ENCODE assay signal across 36 cellular contexts in genomic region chr1:51147394-51147793, GRCh38. TPM values are rescaled to one million over a fixed set of nuclear protein-coding genes. Genes with fewer than 3 reads are reported as not detected.
"Had no signal": no experiment of that assay in that cellular context is flagged by ENCODE, and none has a peak within 500 bp of the region (broad histone marks: within the 10 kb centered on the region; RNA-seq: fewer than 3 reads in every experiment).

No MANE protein-coding gene starts in this region.

- H3K27ac Mint-ChIP-seq: activated CD4-positive, alpha-beta memory T cell treated with anti-CD3 and anti-CD28 coated beads for 36 hours; activated CD4-positive, alpha-beta T cell treated with anti-CD3 and anti-CD28 coated beads for 36 hours; activated CD4-positive, alpha-beta T cell treated with anti-CD3 and anti-CD28 coated beads, Interleukin-2, amount 10 ng/mL, durations not matched to agents 24 days and 14 days; activated CD8-positive, alpha-beta memory T cell treated with anti-CD3 and anti-CD28 coated beads, Interleukin-2, amount 10 ng/mL, durations not matched to agents 7 days and 5 days; activated CD8-positive, alpha-beta T cell treated with anti-CD3 and anti-CD28 coated beads, Interleukin-2, amount 10 ng/mL, durations not matched to agents 7 days and 5 days; activated naive CD4-positive, alpha-beta T cell treated with anti-CD3 and anti-CD28 coated beads, Interleukin-2, amount 10 ng/mL, durations not matched to agents 7 days and 5 days; activated naive CD4-positive, alpha-beta T cell treated with anti-CD3 and anti-CD28 coated beads, Interleukin-2, amount 50 U/mL, for 72 hours; activated naive CD8-positive, alpha-beta T cell treated with anti-CD3 and anti-CD28 coated beads, Interleukin-2, amount 10 ng/mL, durations not matched to agents 7 days and 5 days; activated T-cell treated with anti-CD3 and anti-CD28 coated beads, Interleukin-2, amount 50 U/mL, for 24 hours; activated T-cell treated with anti-CD3 and anti-CD28 coated beads, Interleukin-2, amount 50 U/mL, for 72 hours; effector memory CD8-positive, alpha-beta T cell; T-helper 2 cell treated with Interferon-gamma antibody and Interleukin-4, amounts not matched to agents 5 μg/mL and 100 μg/mL, for 36 hours had no signal

- H3K4me3 ChIP-seq: body of pancreas, esophagus muscularis mucosa, gastrocnemius medialis, heart left ventricle had no signal

- H3K9me3 ChIP-seq: body of pancreas, esophagus muscularis mucosa, gastrocnemius medialis, heart left ventricle had no signal

- FAIRE-seq: colon had no signal

- ATAC-seq: activated CD4-positive, alpha-beta T cell treated with anti-CD3 and anti-CD28 coated beads for 36 hours; activated CD8-positive, alpha-beta memory T cell treated with anti-CD3 and anti-CD28 coated beads, Interleukin-2, amount 10 ng/mL, durations not matched to agents 7 days and 5 days; activated CD8-positive, alpha-beta T cell treated with anti-CD3 and anti-CD28 coated beads, Interleukin-2, amount 10 ng/mL, durations not matched to agents 7 days and 5 days; activated naive CD4-positive, alpha-beta T cell treated with anti-CD3 and anti-CD28 coated beads, Interleukin-2, amount 50 U/mL, for 72 hours; activated T-cell treated with anti-CD3 and anti-CD28 coated beads, Interleukin-2, amount 50 U/mL, for 72 hours; body of pancreas; effector memory CD8-positive, alpha-beta T cell; foreskin keratinocyte; gastrocnemius medialis; heart left ventricle had no signal

- H3K27me3 ChIP-seq: body of pancreas, gastrocnemius medialis had no signal

- H3K4me1 Mint-ChIP-seq: activated CD4-positive, alpha-beta T cell treated with anti-CD3 and anti-CD28 coated beads for 36 hours; activated CD4-positive, alpha-beta T cell treated with anti-CD3 and anti-CD28 coated beads, Interleukin-2, amount 10 ng/mL, durations not matched to agents 24 days and 14 days; activated CD8-positive, alpha-beta memory T cell treated with anti-CD3 and anti-CD28 coated beads, Interleukin-2, amount 10 ng/mL, durations not matched to agents 7 days and 5 days; activated naive CD4-positive, alpha-beta T cell treated with anti-CD3 and anti-CD28 coated beads, Interleukin-2, amount 10 ng/mL, durations not matched to agents 7 days and 5 days; activated naive CD8-positive, alpha-beta T cell treated with anti-CD3 and anti-CD28 coated beads, Interleukin-2, amount 10 ng/mL, durations not matched to agents 7 days and 5 days had no signal

- DNase-seq: activated CD4-positive, alpha-beta memory T cell treated with anti-CD3 and anti-CD28 coated beads for 36 hours; activated CD4-positive, alpha-beta T cell treated with anti-CD3 and anti-CD28 coated beads for 36 hours; activated CD4-positive, alpha-beta T cell treated with anti-CD3 and anti-CD28 coated beads, Interleukin-2, amount 10 ng/mL, durations not matched to agents 24 days and 14 days; activated CD4-positive, CD25-positive, alpha-beta regulatory T cell; activated CD4-positive, CD25-positive, alpha-beta regulatory T cell treated with anti-CD3 and anti-CD28 coated beads, Interleukin-2, amount 50 U/mL, for 72 hours; activated CD8-positive, alpha-beta memory T cell treated with anti-CD3 and anti-CD28 coated beads, Interleukin-2, amount 10 ng/mL, durations not matched to agents 7 days and 5 days; activated CD8-positive, alpha-beta memory T cell treated with anti-CD3 and anti-CD28 coated beads, Interleukin-2, amount 50 U/mL, for 48 hours; activated CD8-positive, alpha-beta T cell treated with anti-CD3 and anti-CD28 coated beads, Interleukin-2, amount 10 ng/mL, durations not matched to agents 7 days and 5 days; activated gamma-delta T cell; activated naive CD4-positive, alpha-beta T cell; activated naive CD4-positive, alpha-beta T cell treated with anti-CD3 and anti-CD28 coated beads, Interleukin-2, amount 10 ng/mL, durations not matched to agents 7 days and 5 days; activated naive CD8-positive, alpha-beta T cell treated with anti-CD3 and anti-CD28 coated beads, Interleukin-2, amount 10 ng/mL, durations not matched to agents 7 days and 5 days; activated T-cell treated with anti-CD3 and anti-CD28 coated beads for 4 hours; activated T-cell treated with anti-CD3 and anti-CD28 coated beads, Interleukin-2, amount 50 U/mL, for 24 hours; activated T-cell treated with anti-CD3 and anti-CD28 coated beads, Interleukin-2, amount 50 U/mL, for 72 hours; amniotic stem cell; anterior cingulate cortex; body of pancreas; caudate nucleus; cortex of kidney; dermis blood vessel endothelial cell; effector CD4-positive, alpha-beta T cell; effector memory CD8-positive, alpha-beta T cell; erythroblast; foreskin keratinocyte; gastrocnemius medialis; glutamatergic neuron; heart left ventricle; hypothalamus; T1000 had no signal

- H3K27me3 Mint-ChIP-seq: activated naive CD4-positive, alpha-beta T cell treated with anti-CD3 and anti-CD28 coated beads, Interleukin-2, amount 10 ng/mL, durations not matched to agents 7 days and 5 days had no signal

- H3K36me3 Mint-ChIP-seq: activated CD4-positive, alpha-beta memory T cell treated with anti-CD3 and anti-CD28 coated beads for 36 hours; activated CD8-positive, alpha-beta memory T cell treated with anti-CD3 and anti-CD28 coated beads, Interleukin-2, amount 10 ng/mL, durations not matched to agents 7 days and 5 days; activated naive CD4-positive, alpha-beta T cell treated with anti-CD3 and anti-CD28 coated beads, Interleukin-2, amount 10 ng/mL, durations not matched to agents 7 days and 5 days; activated naive CD4-positive, alpha-beta T cell treated with anti-CD3 and anti-CD28 coated beads, Interleukin-2, amount 50 U/mL, for 72 hours; activated naive CD8-positive, alpha-beta T cell treated with anti-CD3 and anti-CD28 coated beads, Interleukin-2, amount 10 ng/mL, durations not matched to agents 7 days and 5 days had no signal

- H3K27ac ChIP-seq: body of pancreas, esophagus muscularis mucosa, foreskin keratinocyte, gastrocnemius medialis, heart left ventricle had no signal

- H3K4me3 Mint-ChIP-seq: activated CD4-positive, alpha-beta memory T cell treated with anti-CD3 and anti-CD28 coated beads for 36 hours; activated CD4-positive, alpha-beta T cell treated with anti-CD3 and anti-CD28 coated beads for 36 hours; activated CD4-positive, alpha-beta T cell treated with anti-CD3 and anti-CD28 coated beads, Interleukin-2, amount 10 ng/mL, durations not matched to agents 24 days and 14 days; activated CD8-positive, alpha-beta memory T cell treated with anti-CD3 and anti-CD28 coated beads, Interleukin-2, amount 10 ng/mL, durations not matched to agents 7 days and 5 days; activated CD8-positive, alpha-beta T cell treated with anti-CD3 and anti-CD28 coated beads, Interleukin-2, amount 10 ng/mL, durations not matched to agents 7 days and 5 days; activated naive CD4-positive, alpha-beta T cell treated with anti-CD3 and anti-CD28 coated beads, Interleukin-2, amount 10 ng/mL, durations not matched to agents 7 days and 5 days; activated naive CD8-positive, alpha-beta T cell treated with anti-CD3 and anti-CD28 coated beads, Interleukin-2, amount 10 ng/mL, durations not matched to agents 7 days and 5 days; activated T-cell treated with anti-CD3 and anti-CD28 coated beads, Interleukin-2, amount 50 U/mL, for 24 hours; activated T-cell treated with anti-CD3 and anti-CD28 coated beads, Interleukin-2, amount 50 U/mL, for 72 hours; effector memory CD8-positive, alpha-beta T cell; T-helper 2 cell treated with Interferon-gamma antibody and Interleukin-4, amounts not matched to agents 5 μg/mL and 100 μg/mL, for 36 hours had no signal

- H3K36me3 ChIP-seq: esophagus muscularis mucosa, gastrocnemius medialis, heart left ventricle had no signal

- H3K4me1 ChIP-seq: body of pancreas, esophagus muscularis mucosa, foreskin keratinocyte, gastrocnemius medialis, heart left ventricle had no signal

- H3K9me3 Mint-ChIP-seq: activated CD4-positive, alpha-beta memory T cell treated with anti-CD3 and anti-CD28 coated beads for 36 hours; activated CD4-positive, alpha-beta T cell treated with anti-CD3 and anti-CD28 coated beads, Interleukin-2, amount 10 ng/mL, durations not matched to agents 24 days and 14 days; activated naive CD4-positive, alpha-beta T cell treated with anti-CD3 and anti-CD28 coated beads, Interleukin-2, amount 10 ng/mL, durations not matched to agents 7 days and 5 days; activated naive CD4-positive, alpha-beta T cell treated with anti-CD3 and anti-CD28 coated beads, Interleukin-2, amount 50 U/mL, for 72 hours; activated naive CD8-positive, alpha-beta T cell treated with anti-CD3 and anti-CD28 coated beads, Interleukin-2, amount 10 ng/mL, durations not matched to agents 7 days and 5 days; activated T-cell treated with anti-CD3 and anti-CD28 coated beads, Interleukin-2, amount 50 U/mL, for 24 hours; activated T-cell treated with anti-CD3 and anti-CD28 coated beads, Interleukin-2, amount 50 U/mL, for 72 hours; effector memory CD8-positive, alpha-beta T cell; T-helper 2 cell treated with Interferon-gamma antibody and Interleukin-4, amounts not matched to agents 5 μg/mL and 100 μg/mL, for 36 hours had no signal

RNA-seq across cellular contexts. Expression of gene C1orf185, which starts 45.4 kb away (rescaled TPM):
- total RNA-seq: activated CD4-positive, alpha-beta memory T cell treated with anti-CD3 and anti-CD28 coated beads for 36 hours; activated CD4-positive, alpha-beta T cell treated with anti-CD3 and anti-CD28 coated beads for 36 hours; activated CD4-positive, alpha-beta T cell treated with anti-CD3 and anti-CD28 coated beads, Interleukin-2, amount 10 ng/mL, durations not matched to agents 24 days and 14 days; activated CD8-positive, alpha-beta memory T cell treated with anti-CD3 and anti-CD28 coated beads for 36 hours; activated CD8-positive, alpha-beta memory T cell treated with anti-CD3 and anti-CD28 coated beads, Interleukin-2, amount 10 ng/mL, durations not matched to agents 7 days and 5 days; activated CD8-positive, alpha-beta T cell treated with anti-CD3 and anti-CD28 coated beads, Interleukin-2, amount 10 ng/mL, durations not matched to agents 7 days and 5 days; activated naive CD4-positive, alpha-beta T cell treated with anti-CD3 and anti-CD28 coated beads, Interleukin-2, amount 50 U/mL, for 72 hours; activated naive CD8-positive, alpha-beta T cell treated with anti-CD3 and anti-CD28 coated beads, Interleukin-2, amount 10 ng/mL, durations not matched to agents 7 days and 5 days; activated T-cell treated with anti-CD3 and anti-CD28 coated beads, Interleukin-2, amount 50 U/mL, for 72 hours; body of pancreas; chondrocyte; dermis blood vessel endothelial cell; esophagus muscularis mucosa; foreskin keratinocyte; gastrocnemius medialis; heart left ventricle had no signal
